ENCODE assay signal across 20 cellular contexts in the genomic region with DNA sequence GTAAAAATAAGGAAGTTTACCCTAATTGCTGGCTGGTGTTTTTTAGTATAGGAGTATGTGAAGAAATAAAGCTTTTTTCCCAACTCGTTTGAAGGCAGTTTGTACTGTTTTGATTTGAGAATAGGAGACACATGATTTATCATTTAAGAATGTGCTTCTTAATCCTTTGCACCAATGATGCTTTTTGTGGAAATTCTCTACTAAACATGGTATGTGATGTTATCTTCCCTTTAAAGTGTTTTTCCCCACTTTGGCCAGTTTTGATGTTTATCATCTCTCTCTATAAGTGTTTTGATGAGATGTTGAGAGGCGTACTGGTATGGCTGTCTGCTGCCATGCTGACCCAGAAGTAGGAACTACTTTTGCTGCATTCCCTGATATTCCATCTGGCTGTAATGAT.
DNase-seq lines count a peak whose midpoint lies in the region; ATAC-seq and FAIRE-seq lines count a peak whose summit lies in the region.
"Had no signal": no experiment of that assay in that cellular context is flagged by ENCODE, and none has a peak within 500 bp of the region (broad histone marks: within the 10 kb centered on the region; RNA-seq: fewer than 3 reads in every experiment).

No MANE protein-coding gene starts in this region.

- H3K4me1 Mint-ChIP-seq in activated T-helper 17 cell treated with anti-CD3 and anti-CD28 coated beads, Interleukin-2, amount 50 U/mL, for 72 hours, result no peaks in the 10 kb centered on the region
- no peaks in the 10 kb centered on the region for H3K4me1 Mint-ChIP-seq in activated naive CD8-positive, alpha-beta T cell treated with anti-CD3 and anti-CD28 coated beads for 36 hours

- H3K4me3 ChIP-seq in mesodermal cell (ENCODE audit: extremely low read depth, insufficient read depth, low read length, poor library complexity, severe bottlenecking), result no peak overlapping the region
- H3K4me3 ChIP-seq: heart right ventricle, tibial nerve had no signal

- H3K27me3 Mint-ChIP-seq in activated T-helper 17 cell treated with anti-CD3 and anti-CD28 coated beads, Interleukin-2, amount 50 U/mL, for 72 hours, result no peaks in the 10 kb centered on the region
- H3K27me3 Mint-ChIP-seq in activated naive CD8-positive, alpha-beta T cell treated with anti-CD3 and anti-CD28 coated beads for 36 hours, result no peaks in the 10 kb centered on the region

- H3K36me3 Mint-ChIP-seq in activated T-helper 17 cell treated with anti-CD3 and anti-CD28 coated beads, Interleukin-2, amount 50 U/mL, for 72 hours (ENCODE audit: low read depth), result no peaks in the 10 kb centered on the region
- H3K36me3 Mint-ChIP-seq in activated naive CD8-positive, alpha-beta T cell treated with anti-CD3 and anti-CD28 coated beads for 36 hours, result peaks cover 8% of the 10 kb centered on the region

- FAIRE-seq in RCC 7860 (lab: Jason Lieb, UNC), result no peak
- FAIRE-seq: GM12891, HepG2 had no signal

- no peak for ATAC-seq in activated T-helper 17 cell treated with anti-CD3 and anti-CD28 coated beads, Interleukin-2, amount 50 U/mL, for 72 hours (replicated peaks)
- no peak for ATAC-seq in GM18868 (IDR thresholded peaks at IDR 0.05; ENCODE audit: unreplicated experiment)
- ATAC-seq: heart right ventricle, HepG2, left cardiac atrium had no signal

- WGBS in mesodermal cell (ENCODE audit: insufficient coverage in 2 of 2), 2 experiments, result 83% methylated on average over 1 of the region's 2 CpGs; no CpG with 5 or more reads in 1 of the 2 experiments

- H3K4me1 ChIP-seq in mesodermal cell (ENCODE audit: control insufficient read depth, insufficient read depth, low read length, poor library complexity, severe bottlenecking), result peaks cover 31% of the 10 kb centered on the region
- H3K4me1 ChIP-seq: BE2C, heart right ventricle, tibial nerve had no signal

- H3K4me3 Mint-ChIP-seq in activated T-helper 17 cell treated with anti-CD3 and anti-CD28 coated beads, Interleukin-2, amount 50 U/mL, for 72 hours, result no peak overlapping the region
- no peak overlapping the region for H3K4me3 Mint-ChIP-seq in activated naive CD8-positive, alpha-beta T cell treated with anti-CD3 and anti-CD28 coated beads for 36 hours

- no peaks in the 10 kb centered on the region for H3K36me3 ChIP-seq in mesodermal cell (ENCODE audit: control insufficient read depth, insufficient read depth, low read length)
- H3K36me3 ChIP-seq: BE2C, heart right ventricle had no signal

- no peak overlapping the region for H3K27ac Mint-ChIP-seq in activated T-helper 17 cell treated with anti-CD3 and anti-CD28 coated beads, Interleukin-2, amount 50 U/mL, for 72 hours
- no peak overlapping the region for H3K27ac Mint-ChIP-seq in activated naive CD8-positive, alpha-beta T cell treated with anti-CD3 and anti-CD28 coated beads for 36 hours

- DNase-seq in AG20443 (ENCODE audit: low spot score), result peak; percentile 38
- DNase-seq in RCC 7860 (ENCODE audit: low spot score), result peak; percentile 33
- DNase-seq in epithelial cell of prostate (ENCODE audit: low read depth, low spot score), result no peak
- DNase-seq in DMS 273 (lab: John Stamatoyannopoulos, UW; ENCODE audit: unreplicated experiment), result no peak
- DNase-seq in activated naive CD8-positive, alpha-beta T cell treated with anti-CD3 and anti-CD28 coated beads for 36 hours, result no peak
- DNase-seq: activated CD4-positive, CD25-positive, alpha-beta regulatory T cell treated with anti-CD3 and anti-CD28 coated beads, Interleukin-2, amount 50 U/mL, for 72 hours; BE2C; DMS53; heart right ventricle; left cardiac atrium; NCI-H1417; NCI-H345; stimulated activated CD4-positive, alpha-beta T cell treated with anti-CD3 and anti-CD28 coated beads, Interleukin-1b, Interleukin-23, amount 100 ng/mL, for 48 hours; stimulated activated CD8-positive, alpha-beta memory T cell treated with anti-CD3 and anti-CD28 coated beads, Interleukin-4, amount 100 ng/mL, for 48 hours had no signal

- peak overlapping the region; percentile 55 for H3K27ac ChIP-seq in epithelial cell of prostate
- H3K27ac ChIP-seq in mesodermal cell (ENCODE audit: low read depth, low read length, severe bottlenecking), result peak overlapping the region; percentile 80
- H3K27ac ChIP-seq: heart right ventricle, tibial nerve had no signal

- no peaks in the 10 kb centered on the region for H3K9me3 ChIP-seq in mesodermal cell (ENCODE audit: control insufficient read depth, low read length)
- H3K9me3 ChIP-seq: BE2C, tibial nerve had no signal

- no peaks in the 10 kb centered on the region for H3K9me3 Mint-ChIP-seq in activated T-helper 17 cell treated with anti-CD3 and anti-CD28 coated beads, Interleukin-2, amount 50 U/mL, for 72 hours
- peaks cover 1% of the 10 kb centered on the region for H3K9me3 Mint-ChIP-seq in activated naive CD8-positive, alpha-beta T cell treated with anti-CD3 and anti-CD28 coated beads for 36 hours

Comparison
In these comparisons a context has a peak if more than half of its experiments do, and no peak if none do; other contexts are left out.
1. DNase-seq: peak in AG20443 (single experiment) and RCC 7860 (single experiment); none in epithelial cell of prostate (single experiment), DMS 273 (single experiment) and activated naive CD8-positive, alpha-beta T cell treated with anti-CD3 and anti-CD28 coated beads for 36 hours (single experiment).